ENCODE assay signal across 1 cellular context in the genomic region with DNA sequence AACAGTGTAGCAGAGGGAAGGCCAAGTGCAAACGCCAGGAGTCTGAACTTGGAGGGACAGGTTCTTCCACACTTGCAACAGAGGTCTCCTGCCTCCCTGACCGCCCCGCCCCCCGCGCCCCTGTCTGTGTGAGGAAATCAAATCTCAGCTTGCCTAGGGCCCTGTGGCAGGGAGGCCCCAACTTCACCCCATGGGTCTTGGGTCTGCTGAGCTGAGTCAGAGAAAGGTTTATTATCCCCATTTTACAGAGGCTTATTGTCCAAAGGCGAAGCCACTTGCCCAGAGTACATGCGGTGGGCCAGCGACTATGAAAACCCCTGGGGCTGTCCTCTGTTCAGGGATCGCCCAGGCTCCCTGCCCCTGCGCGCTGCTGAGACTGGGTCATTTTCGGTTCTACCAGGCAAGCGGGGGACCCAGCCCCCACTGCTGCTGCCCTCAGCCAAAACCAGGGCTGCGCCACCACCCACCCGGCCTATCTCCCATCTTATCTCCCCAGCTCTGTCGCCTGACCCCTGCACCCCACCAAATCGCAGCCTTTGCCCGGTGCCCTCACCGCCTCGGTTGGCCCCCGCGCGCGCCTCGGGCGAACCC.
TF ChIP-seq lines count a peak whose summit lies in the region.

No MANE protein-coding gene starts in this region.

TF ChIP-seq in IMR-90, 13 proteins besides CTCF, POLR2A, EP300 and RAD21 (continued from another document):
- no peak for TF ChIP-seq MAFK (IDR thresholded peaks at IDR 0.05; ENCODE audit: low read depth, low read length)
- TF ChIP-seq BHLHE40 (IDR thresholded peaks at IDR 0.05; ENCODE audit: low read depth, low read length) = no peak
- no peak for TF ChIP-seq MAZ (IDR thresholded peaks at IDR 0.05; ENCODE audit: borderline replicate concordance, low read depth, low read length)
- no peak for TF ChIP-seq RCOR1 (IDR thresholded peaks at IDR 0.05; ENCODE audit: insufficient replicate concordance, low read length)
- TF ChIP-seq CEBPB (IDR thresholded peaks at IDR 0.05; ENCODE audit: low read depth, low read length) = no peak
- no peak for TF ChIP-seq NFE2L2 (IDR thresholded peaks at IDR 0.05; ENCODE audit: low read depth, low read length)
